In genomic region chr14:36941783-36942521, GRCh38 we compare ENCODE assay signal across 8 cellular contexts.
DNase-seq lines count a peak whose midpoint lies in the region; ATAC-seq and TF ChIP-seq lines count a peak whose summit lies in the region.

No MANE protein-coding gene starts in this region.

- no peaks in the 10 kb centered on the region for H3K36me3 ChIP-seq in RWPE2 (ENCODE audit: low read depth)

- H3K27me3 ChIP-seq in RWPE2 (ENCODE audit: insufficient read depth, poor library complexity, severe bottlenecking), result no peaks in the 10 kb centered on the region

- DNase-seq in MV-4-11 (lab: John Stamatoyannopoulos, UW) (peak; percentile 27), RWPE2 (ENCODE audit: low spot score) (no peak), amniotic epithelial cell (ENCODE audit: low read depth) (peak; percentile 55), left cardiac atrium (peak; percentile 61), retina (peak; percentile 75), SKM-1 (lab: John Stamatoyannopoulos, UW; ENCODE audit: unreplicated experiment) (no peak)

- H3K9me3 ChIP-seq in RWPE2 (ENCODE audit: severe bottlenecking), result no peaks in the 10 kb centered on the region

- H3K4me1 ChIP-seq in RWPE2 (ENCODE audit: insufficient read depth, poor library complexity, severe bottlenecking), result peaks cover 32% of the 10 kb centered on the region

- H3K4me3 ChIP-seq in GM12875 (ENCODE audit: low read depth, low read length), result no peak overlapping the region
- no peak overlapping the region for H3K4me3 ChIP-seq in RWPE2 (ENCODE audit: severe bottlenecking)

- H3K27ac ChIP-seq in RWPE2 (ENCODE audit: poor library complexity, severe bottlenecking), result no peak overlapping the region

- peak; percentile 89 for TF ChIP-seq CTCF in GM12875 (IDR thresholded peaks at IDR 0.05; ENCODE audit: borderline replicate concordance, insufficient read depth, low read depth, low read length)
- peak; percentile 100 for TF ChIP-seq CTCF in RWPE2 (IDR thresholded peaks at IDR 0.05; ENCODE audit: poor library complexity, severe bottlenecking)

- intact Hi-C loops in left cardiac atrium (cut with DNase I), result loop anchor here (2.0 to 5.0 kb wide), 3 partner anchors 280 to 389 kb away; partner anchors contain the start of gene PAX9 (in 1 of the 2)

- ATAC-seq in HG02588 (IDR thresholded peaks at IDR 0.05; ENCODE audit: unreplicated experiment) (peak; percentile 87), RWPE2 (ENCODE audit: low read depth) (peak; percentile 68), left cardiac atrium (peak; percentile 50 to 68)

Comparison
In these comparisons a context has a peak if more than half of its experiments do, and no peak if none do; other contexts are left out.
1. DNase-seq: peak in MV-4-11 (single experiment), amniotic epithelial cell (single experiment), left cardiac atrium (single experiment) and retina (single experiment); none in RWPE2 (single experiment) and SKM-1 (single experiment).
2. Peak in every context shown above with its lines, with median percentiles within 50 percentile points of each other: ATAC-seq.